Comparison of ENCODE assay signal across 31 cellular contexts in the genomic region with DNA sequence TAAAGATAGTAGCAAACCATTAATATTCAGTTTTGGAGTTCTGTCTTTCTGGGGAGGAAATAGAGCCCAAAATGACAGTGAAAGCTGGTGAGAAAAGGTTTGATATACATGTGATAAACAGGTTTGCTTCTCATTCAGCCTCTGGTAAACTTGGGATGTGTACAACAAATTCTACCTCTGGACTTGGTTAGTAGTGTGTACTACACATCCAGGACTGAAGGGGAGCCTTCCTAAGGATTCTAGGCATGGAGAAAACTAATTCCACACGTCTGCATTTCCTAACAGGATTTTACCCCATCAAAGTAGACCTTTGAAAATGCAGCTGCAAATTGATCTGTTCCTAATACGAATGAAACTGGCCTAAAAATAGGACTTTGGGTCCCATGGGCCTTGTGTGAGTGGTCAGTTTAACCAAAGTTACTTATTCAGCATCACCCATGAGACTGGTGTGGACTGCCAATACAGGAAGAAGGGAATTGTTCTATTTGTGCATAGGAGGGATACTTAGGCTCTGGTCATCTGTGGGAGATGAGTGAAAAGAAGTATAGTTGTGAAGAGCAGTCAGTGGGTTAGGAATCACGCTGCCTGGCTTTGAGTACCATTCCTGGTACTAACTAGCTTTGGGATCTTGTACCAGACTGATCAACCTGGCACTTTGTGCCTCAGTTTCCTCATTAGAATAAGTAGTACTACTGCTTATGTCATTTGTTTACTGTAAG.
DNase-seq lines count a peak whose midpoint lies in the region; ATAC-seq and TF ChIP-seq lines count a peak whose summit lies in the region.
"Had no signal": no experiment of that assay in that cellular context is flagged by ENCODE, and none has a peak within 500 bp of the region (broad histone marks: within the 10 kb centered on the region; RNA-seq: fewer than 3 reads in every experiment).

No MANE protein-coding gene starts in this region.

- no peaks in the 10 kb centered on the region for H3K27me3 Mint-ChIP-seq in brain
- no peaks in the 10 kb centered on the region for H3K27me3 Mint-ChIP-seq in nephron (ENCODE audit: low read depth)
- H3K27me3 Mint-ChIP-seq in activated CD4-positive, alpha-beta T cell treated with anti-CD3 and anti-CD28 coated beads, Interleukin-2, amount 10 ng/mL, durations not matched to agents 24 days and 14 days, result peaks cover 5% of the 10 kb centered on the region

- CTCF ChIA-PET in IMR-90 (lab: Yijun Ruan, JAX), result interaction anchor here (0.7 to 3.2 kb wide), 3 partner anchors 7 to 45 kb away, joined by 3 to 9 read pairs (median 3); no protein-coding TSS in a partner anchor

- H3K9me3 ChIP-seq in IMR-90 (ENCODE audit: control insufficient read depth, insufficient read depth, low read length) (no peaks in the 10 kb centered on the region), thoracic aorta (no peaks in the 10 kb centered on the region)
- H3K9me3 ChIP-seq: left ventricle myocardium inferior, pancreas, suprapubic skin had no signal

- H4K8ac ChIP-seq in IMR-90 (ENCODE audit: low read depth in 2 of 2, low read length in 2 of 2), result peak overlapping the region; percentile 10 to 60; a peak in 3 of 4 replicates

- no peak overlapping the region for H3K4me2 ChIP-seq in IMR-90 (ENCODE audit: low read depth, low read length)

- no TSS peak for BruUV-seq in IMR-90 (replicated peaks; lab: Mats Ljungman, UMichigan)

- in situ Hi-C loops in IMR-90 (cut with MboI; ENCODE audit: low sequenced_read_pairs), result no loop called here

- no peak overlapping the region for H2AFZ ChIP-seq in IMR-90 (replicated peaks; ENCODE audit: low read length, poor library complexity)

- no peak for ATAC-seq in IMR-90 (ENCODE audit: low read depth)
- ATAC-seq in thoracic aorta (ENCODE audit: insufficient number of reproducible peaks, low FRiP score, low read depth), result no peak
- ATAC-seq: activated CD8-positive, alpha-beta T cell treated with anti-CD3 and anti-CD28 coated beads for 36 hours; naive thymus-derived CD8-positive, alpha-beta T cell; pancreas; right cardiac atrium; stimulated activated effector memory CD8-positive, alpha-beta T cell treated with anti-CD3 and anti-CD28 coated beads, Interleukin-12 subunit alpha, Interleukin-12 subunit beta, amount 100 ng/mL, for 72 hours had no signal

- no peak overlapping the region for H2BK20ac ChIP-seq in IMR-90 (ENCODE audit: low read depth, low read length)

- H3K9me3 Mint-ChIP-seq in brain, result peaks cover 0 to 2% (median 0%) of the 10 kb centered on the region in 5 experiments
- H3K9me3 Mint-ChIP-seq in nephron, result no peaks in the 10 kb centered on the region
- peaks cover 3% of the 10 kb centered on the region for H3K9me3 Mint-ChIP-seq in activated CD4-positive, alpha-beta T cell treated with anti-CD3 and anti-CD28 coated beads, Interleukin-2, amount 10 ng/mL, durations not matched to agents 24 days and 14 days
- H3K9me3 Mint-ChIP-seq: activated CD8-positive, alpha-beta T cell treated with anti-CD3 and anti-CD28 coated beads for 36 hours; activated naive CD4-positive, alpha-beta T cell treated with anti-CD3 and anti-CD28 coated beads, Interleukin-2, amount 50 U/mL, for 24 hours; activated T-helper 2 cell treated with anti-CD3 and anti-CD28 coated beads, Interferon-gamma antibody, Interleukin-2, Interleukin-4, amounts not matched to agents 10 μg/mL and 5 μg/mL and 100 μg/mL, durations not matched to agents 14 hours and 24 hours and 36 hours; central memory CD8-positive, alpha-beta T cell; naive thymus-derived CD8-positive, alpha-beta T cell; stimulated activated effector memory CD8-positive, alpha-beta T cell treated with anti-CD3 and anti-CD28 coated beads, Interleukin-12 subunit alpha, Interleukin-12 subunit beta, amount 100 ng/mL, for 72 hours had no signal

- no peak for DNase-seq in IMR-90
- no peak for DNase-seq in thoracic aorta (ENCODE audit: low spot score)
- DNase-seq in NCI-H510A treated with DMSO at 0.1 percent for 48 hours (lab: John Stamatoyannopoulos, UW), result no peak
- no peak for DNase-seq in activated CD4-positive, alpha-beta T cell treated with anti-CD3 and anti-CD28 coated beads, Interleukin-2, amount 10 ng/mL, durations not matched to agents 24 days and 14 days
- DNase-seq in LoVo (ENCODE audit: low spot score), result no peak
- DNase-seq: activated CD4-positive, CD25-positive, alpha-beta regulatory T cell treated with anti-CD3 and anti-CD28 coated beads, Interleukin-2, amount 50 U/mL, for 72 hours; activated CD8-positive, alpha-beta T cell treated with anti-CD3 and anti-CD28 coated beads for 36 hours; amygdala; dermis blood vessel endothelial cell; glutamatergic neuron; islet precursor cell; Kasumi-1; left ventricle myocardium inferior; midbrain; naive thymus-derived CD8-positive, alpha-beta T cell; NCI-H1105; NCI-H2029; NCI-H2227 treated with DMSO at 0.1 percent for 48 hours; NCI-H774; pancreas; right cardiac atrium; RPMI8226; stimulated activated CD4-positive, alpha-beta T cell treated with anti-CD3 and anti-CD28 coated beads, Interleukin-4, amount 100 ng/mL, for 24 hours had no signal

- peak overlapping the region; percentile 90 for H3K23ac ChIP-seq in IMR-90 (ENCODE audit: low read depth, low read length)

- H3K9me1 ChIP-seq in IMR-90 (ENCODE audit: insufficient read depth, low read length), result peaks cover 12% of the 10 kb centered on the region

- no peak overlapping the region; the same call in 1 of the 2 replicates for H3K4ac ChIP-seq in IMR-90 (ENCODE audit: low read depth, low read length)

- no peak overlapping the region for H4K91ac ChIP-seq in IMR-90 (ENCODE audit: insufficient read depth, low read depth, low read length)

- TF ChIP-seq RAD21 in IMR-90 (IDR thresholded peaks at IDR 0.05; ENCODE audit: low read length), result no peak

- H2BK5ac ChIP-seq in IMR-90 (ENCODE audit: low read depth, low read length, poor library complexity, severe bottlenecking), result no peak overlapping the region

- H2BK120ac ChIP-seq in IMR-90 (ENCODE audit: low read depth, low read length), result no peak overlapping the region

- peaks cover 47 to 75% of the 10 kb centered on the region in 2 experiments for H3K79me1 ChIP-seq in IMR-90 (ENCODE audit: low read depth in 1 of 2, low read length in 2 of 2)

- H2BK15ac ChIP-seq in IMR-90 (ENCODE audit: low read depth, low read length), result 0 out of 3 replicates have a peak overlapping the region, but pooled peaks have one; percentile 53

- H3K27me3 ChIP-seq in IMR-90 (ENCODE audit: control insufficient read depth, insufficient read depth, low read length) (no peaks in the 10 kb centered on the region), thoracic aorta (replicated peaks; ENCODE audit: insufficient read depth) (no peaks in the 10 kb centered on the region)
- H3K27me3 ChIP-seq: pancreas, suprapubic skin had no signal

- peak overlapping the region; percentile 58; the same call in 1 of the 2 replicates for H3K14ac ChIP-seq in IMR-90 (replicated peaks; ENCODE audit: low read depth, low read length)

- dilution Hi-C loops in IMR-90 (cut with HindIII; ENCODE audit: low sequenced_read_pairs, unreplicated experiment), result no loop called here

- no CpG with 5 or more reads among the region's 3 CpGs for WGBS in IMR-90 (ENCODE audit: extremely low coverage in 2 of 2, insufficient read length in 1 of 2), 2 experiments

- H3K4me1 Mint-ChIP-seq in brain (peaks cover 41% of the 10 kb centered on the region), nephron (peaks cover 44% of the 10 kb centered on the region)
- H3K4me1 Mint-ChIP-seq in activated CD4-positive, alpha-beta T cell treated with anti-CD3 and anti-CD28 coated beads, Interleukin-2, amount 10 ng/mL, durations not matched to agents 24 days and 14 days, result no peaks in the 10 kb centered on the region
- H3K4me1 Mint-ChIP-seq: activated naive CD4-positive, alpha-beta T cell treated with anti-CD3 and anti-CD28 coated beads, Interleukin-2, amount 50 U/mL, for 24 hours; CD14-positive monocyte; central memory CD8-positive, alpha-beta T cell; naive thymus-derived CD8-positive, alpha-beta T cell; stimulated activated effector memory CD8-positive, alpha-beta T cell treated with anti-CD3 and anti-CD28 coated beads, Interleukin-12 subunit alpha, Interleukin-12 subunit beta, amount 100 ng/mL, for 72 hours had no signal

- no peak overlapping the region for H3K4me3 Mint-ChIP-seq in brain
- no peak overlapping the region for H3K4me3 Mint-ChIP-seq in nephron
- no peak overlapping the region for H3K4me3 Mint-ChIP-seq in activated CD4-positive, alpha-beta T cell treated with anti-CD3 and anti-CD28 coated beads, Interleukin-2, amount 10 ng/mL, durations not matched to agents 24 days and 14 days
- H3K4me3 Mint-ChIP-seq: activated CD8-positive, alpha-beta T cell treated with anti-CD3 and anti-CD28 coated beads for 36 hours; activated naive CD4-positive, alpha-beta T cell treated with anti-CD3 and anti-CD28 coated beads, Interleukin-2, amount 50 U/mL, for 24 hours; CD14-positive monocyte; central memory CD8-positive, alpha-beta T cell; naive thymus-derived CD8-positive, alpha-beta T cell; stimulated activated effector memory CD8-positive, alpha-beta T cell treated with anti-CD3 and anti-CD28 coated beads, Interleukin-12 subunit alpha, Interleukin-12 subunit beta, amount 100 ng/mL, for 72 hours had no signal

- no peak overlapping the region for H3K27ac ChIP-seq in IMR-90 (ENCODE audit: insufficient read depth, low read length)
- H3K27ac ChIP-seq in thoracic aorta, result peak overlapping the region; percentile 1 to 62
- H3K27ac ChIP-seq: left ventricle myocardium inferior, pancreas, suprapubic skin had no signal

- H3K18ac ChIP-seq in IMR-90 (ENCODE audit: low read depth, low read length), result no peak overlapping the region

- no peak overlapping the region for H3K9ac ChIP-seq in IMR-90 (ENCODE audit: low read depth, low read length)

- H4K20me1 ChIP-seq in IMR-90 (ENCODE audit: insufficient read depth, low read length), result peaks cover 5% of the 10 kb centered on the region; the same call in 1 of the 2 replicates

- intact Hi-C loops in IMR-90 (cut with micrococcal nuclease), result no loop called here
- intact Hi-C loops in activated CD4-positive, alpha-beta T cell treated with anti-CD3 and anti-CD28 coated beads, Interleukin-2, amount 10 ng/mL, durations not matched to agents 24 days and 14 days (cut with micrococcal nuclease), result no loop called here

- POLR2A ChIA-PET in IMR-90 (lab: Charles Lee; ENCODE audit: unreplicated experiment), result no interaction called here

- no peak for TF ChIP-seq CTCF in IMR-90 (conservative IDR thresholded peaks at IDR 0.05; ENCODE audit: low read depth, low read length)
- no peak for TF ChIP-seq CTCF in brain (conservative IDR thresholded peaks at IDR 0.05)
- no peak for TF ChIP-seq CTCF in nephron (IDR thresholded peaks at IDR 0.05; ENCODE audit: unreplicated experiment in 3 of 3)
- TF ChIP-seq CTCF in thoracic aorta (IDR thresholded peaks at IDR 0.05), result no peak

- no peak overlapping the region for H2AK9ac ChIP-seq in IMR-90 (replicated peaks; ENCODE audit: low read depth, low read length, poor library complexity)

- TF ChIP-seq POLR2A in IMR-90 (IDR thresholded peaks at IDR 0.05; ENCODE audit: low read depth, low read length), result no peak

- peak overlapping the region; percentile 36; the same call in 1 of the 2 replicates for H4K5ac ChIP-seq in IMR-90 (ENCODE audit: low read depth, low read length)

- peak overlapping the region; percentile 35; the same call in 1 of the 2 replicates for H2AK5ac ChIP-seq in IMR-90 (ENCODE audit: low read depth, low read length)

- peak overlapping the region in 3 of 5 experiments; percentile 18 to 74 (median 20) for H3K27ac Mint-ChIP-seq in brain
- peak overlapping the region; percentile 78 to 91 (median 89) for H3K27ac Mint-ChIP-seq in nephron
- H3K27ac Mint-ChIP-seq in activated CD4-positive, alpha-beta T cell treated with anti-CD3 and anti-CD28 coated beads, Interleukin-2, amount 10 ng/mL, durations not matched to agents 24 days and 14 days, result no peak overlapping the region
- H3K27ac Mint-ChIP-seq: activated CD8-positive, alpha-beta T cell treated with anti-CD3 and anti-CD28 coated beads for 36 hours; activated naive CD4-positive, alpha-beta T cell treated with anti-CD3 and anti-CD28 coated beads, Interleukin-2, amount 50 U/mL, for 24 hours; activated T-helper 2 cell treated with anti-CD3 and anti-CD28 coated beads, Interferon-gamma antibody, Interleukin-2, Interleukin-4, amounts not matched to agents 10 μg/mL and 5 μg/mL and 100 μg/mL, durations not matched to agents 14 hours and 24 hours and 36 hours; CD14-positive monocyte; naive thymus-derived CD8-positive, alpha-beta T cell; stimulated activated effector memory CD8-positive, alpha-beta T cell treated with anti-CD3 and anti-CD28 coated beads, Interleukin-12 subunit alpha, Interleukin-12 subunit beta, amount 100 ng/mL, for 72 hours had no signal

- no peak overlapping the region for H3K56ac ChIP-seq in IMR-90 (ENCODE audit: extremely low read depth, insufficient read depth, low read length)

- peaks cover 9% of the 10 kb centered on the region for H3K4me1 ChIP-seq in IMR-90 (ENCODE audit: control insufficient read depth, insufficient read depth, low read length)
- H3K4me1 ChIP-seq in thoracic aorta (ENCODE audit: control insufficient read depth in 1 of 2, low read depth in 2 of 2), result peaks cover 22 to 56% of the 10 kb centered on the region in 2 donors

- H3K4me3 ChIP-seq in IMR-90 (ENCODE audit: insufficient read depth, low read depth, low read length), result no peak overlapping the region
- no peak overlapping the region for H3K4me3 ChIP-seq in thoracic aorta
- H3K4me3 ChIP-seq: left ventricle myocardium inferior, pancreas, suprapubic skin had no signal

- H3K36me3 ChIP-seq in IMR-90 (ENCODE audit: control insufficient read depth, insufficient read depth, low read length) (peaks cover 5% of the 10 kb centered on the region), thoracic aorta (no peaks in the 10 kb centered on the region)
- H3K36me3 ChIP-seq: pancreas, suprapubic skin had no signal

- H3K36me3 Mint-ChIP-seq in brain, result peaks cover 24% of the 10 kb centered on the region
- H3K36me3 Mint-ChIP-seq in nephron (ENCODE audit: low read depth), result peaks cover 34% of the 10 kb centered on the region
- H3K36me3 Mint-ChIP-seq in activated CD4-positive, alpha-beta T cell treated with anti-CD3 and anti-CD28 coated beads, Interleukin-2, amount 10 ng/mL, durations not matched to agents 24 days and 14 days (ENCODE audit: low read depth), result no peaks in the 10 kb centered on the region
- H3K36me3 Mint-ChIP-seq: activated naive CD4-positive, alpha-beta T cell treated with anti-CD3 and anti-CD28 coated beads, Interleukin-2, amount 50 U/mL, for 24 hours; CD14-positive monocyte; naive thymus-derived CD8-positive, alpha-beta T cell; stimulated activated effector memory CD8-positive, alpha-beta T cell treated with anti-CD3 and anti-CD28 coated beads, Interleukin-12 subunit alpha, Interleukin-12 subunit beta, amount 100 ng/mL, for 72 hours had no signal
